ENCODE assay signal across 1 cellular context in the genomic region with DNA sequence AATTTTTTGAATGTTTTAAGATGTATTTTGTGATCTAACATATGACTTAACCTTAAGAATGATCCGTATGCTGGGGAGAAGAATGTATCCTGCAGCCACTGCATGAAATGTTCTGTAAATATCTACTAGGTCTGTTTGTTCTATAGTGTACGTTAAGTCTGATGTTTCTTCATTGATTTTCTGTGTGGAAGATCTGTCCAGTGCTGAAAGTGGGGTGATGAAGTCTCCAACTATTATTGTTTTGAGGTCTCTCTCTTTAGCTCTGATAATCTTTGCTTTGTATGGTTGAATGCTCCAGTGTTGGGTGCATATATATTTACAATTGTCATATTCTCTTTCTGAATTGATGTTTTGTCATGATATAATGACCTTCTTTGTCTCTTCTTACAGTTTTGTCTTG.
TF ChIP-seq lines count a peak whose summit lies in the region.

No MANE protein-coding gene starts in this region.

TF ChIP-seq in HepG2, 621 proteins besides CTCF, POLR2A, EP300 and RAD21 (continued from another document):
- TF ChIP-seq ZNF574 (CRISPR knock-in tag; IDR thresholded peaks at IDR 0.05) (no peak), HNRNPK (IDR thresholded peaks at IDR 0.05; ENCODE audit: low read depth, low read length, poor library complexity, severe bottlenecking) (no peak), JUND (CRISPR knock-in tag; IDR thresholded peaks at IDR 0.05) (no peak), RFX1 (IDR thresholded peaks at IDR 0.05) (no peak), ISX (CRISPR knock-in tag; conservative IDR thresholded peaks at IDR 0.05) (no peak), HMGA1 (CRISPR knock-in tag; conservative IDR thresholded peaks at IDR 0.05) (no peak), NFYB (CRISPR knock-in tag; IDR thresholded peaks at IDR 0.05) (no peak), ZMYM4 (CRISPR knock-in tag; IDR thresholded peaks at IDR 0.05) (no peak), SOX5 (CRISPR knock-in tag; IDR thresholded peaks at IDR 0.05; ENCODE audit: borderline replicate concordance) (no peak), MIER2 (CRISPR knock-in tag; IDR thresholded peaks at IDR 0.05) (peak; percentile 81; the same call in 1 of the 2 replicates), ZNF101 (CRISPR knock-in tag; IDR thresholded peaks at IDR 0.05; ENCODE audit: borderline replicate concordance, low read depth) (no peak), NR3C1 (CRISPR knock-in tag; IDR thresholded peaks at IDR 0.05) (no peak)
- TF ChIP-seq, protein P1, sequence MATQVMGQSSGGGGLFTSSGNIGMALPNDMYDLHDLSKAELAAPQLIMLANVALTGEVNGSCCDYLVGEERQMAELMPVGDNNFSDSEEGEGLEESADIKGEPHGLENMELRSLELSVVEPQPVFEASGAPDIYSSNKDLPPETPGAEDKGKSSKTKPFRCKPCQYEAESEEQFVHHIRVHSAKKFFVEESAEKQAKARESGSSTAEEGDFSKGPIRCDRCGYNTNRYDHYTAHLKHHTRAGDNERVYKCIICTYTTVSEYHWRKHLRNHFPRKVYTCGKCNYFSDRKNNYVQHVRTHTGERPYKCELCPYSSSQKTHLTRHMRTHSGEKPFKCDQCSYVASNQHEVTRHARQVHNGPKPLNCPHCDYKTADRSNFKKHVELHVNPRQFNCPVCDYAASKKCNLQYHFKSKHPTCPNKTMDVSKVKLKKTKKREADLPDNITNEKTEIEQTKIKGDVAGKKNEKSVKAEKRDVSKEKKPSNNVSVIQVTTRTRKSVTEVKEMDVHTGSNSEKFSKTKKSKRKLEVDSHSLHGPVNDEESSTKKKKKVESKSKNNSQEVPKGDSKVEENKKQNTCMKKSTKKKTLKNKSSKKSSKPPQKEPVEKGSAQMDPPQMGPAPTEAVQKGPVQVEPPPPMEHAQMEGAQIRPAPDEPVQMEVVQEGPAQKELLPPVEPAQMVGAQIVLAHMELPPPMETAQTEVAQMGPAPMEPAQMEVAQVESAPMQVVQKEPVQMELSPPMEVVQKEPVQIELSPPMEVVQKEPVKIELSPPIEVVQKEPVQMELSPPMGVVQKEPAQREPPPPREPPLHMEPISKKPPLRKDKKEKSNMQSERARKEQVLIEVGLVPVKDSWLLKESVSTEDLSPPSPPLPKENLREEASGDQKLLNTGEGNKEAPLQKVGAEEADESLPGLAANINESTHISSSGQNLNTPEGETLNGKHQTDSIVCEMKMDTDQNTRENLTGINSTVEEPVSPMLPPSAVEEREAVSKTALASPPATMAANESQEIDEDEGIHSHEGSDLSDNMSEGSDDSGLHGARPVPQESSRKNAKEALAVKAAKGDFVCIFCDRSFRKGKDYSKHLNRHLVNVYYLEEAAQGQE (IDR thresholded peaks at IDR 0.05; ENCODE audit: borderline replicate concordance in 1 of 2, low read depth in 1 of 2, low read length in 2 of 2) = peak in 1 of 2 experiments; percentile 86; a peak in 3 of 4 replicates
- TF ChIP-seq, protein P2, sequence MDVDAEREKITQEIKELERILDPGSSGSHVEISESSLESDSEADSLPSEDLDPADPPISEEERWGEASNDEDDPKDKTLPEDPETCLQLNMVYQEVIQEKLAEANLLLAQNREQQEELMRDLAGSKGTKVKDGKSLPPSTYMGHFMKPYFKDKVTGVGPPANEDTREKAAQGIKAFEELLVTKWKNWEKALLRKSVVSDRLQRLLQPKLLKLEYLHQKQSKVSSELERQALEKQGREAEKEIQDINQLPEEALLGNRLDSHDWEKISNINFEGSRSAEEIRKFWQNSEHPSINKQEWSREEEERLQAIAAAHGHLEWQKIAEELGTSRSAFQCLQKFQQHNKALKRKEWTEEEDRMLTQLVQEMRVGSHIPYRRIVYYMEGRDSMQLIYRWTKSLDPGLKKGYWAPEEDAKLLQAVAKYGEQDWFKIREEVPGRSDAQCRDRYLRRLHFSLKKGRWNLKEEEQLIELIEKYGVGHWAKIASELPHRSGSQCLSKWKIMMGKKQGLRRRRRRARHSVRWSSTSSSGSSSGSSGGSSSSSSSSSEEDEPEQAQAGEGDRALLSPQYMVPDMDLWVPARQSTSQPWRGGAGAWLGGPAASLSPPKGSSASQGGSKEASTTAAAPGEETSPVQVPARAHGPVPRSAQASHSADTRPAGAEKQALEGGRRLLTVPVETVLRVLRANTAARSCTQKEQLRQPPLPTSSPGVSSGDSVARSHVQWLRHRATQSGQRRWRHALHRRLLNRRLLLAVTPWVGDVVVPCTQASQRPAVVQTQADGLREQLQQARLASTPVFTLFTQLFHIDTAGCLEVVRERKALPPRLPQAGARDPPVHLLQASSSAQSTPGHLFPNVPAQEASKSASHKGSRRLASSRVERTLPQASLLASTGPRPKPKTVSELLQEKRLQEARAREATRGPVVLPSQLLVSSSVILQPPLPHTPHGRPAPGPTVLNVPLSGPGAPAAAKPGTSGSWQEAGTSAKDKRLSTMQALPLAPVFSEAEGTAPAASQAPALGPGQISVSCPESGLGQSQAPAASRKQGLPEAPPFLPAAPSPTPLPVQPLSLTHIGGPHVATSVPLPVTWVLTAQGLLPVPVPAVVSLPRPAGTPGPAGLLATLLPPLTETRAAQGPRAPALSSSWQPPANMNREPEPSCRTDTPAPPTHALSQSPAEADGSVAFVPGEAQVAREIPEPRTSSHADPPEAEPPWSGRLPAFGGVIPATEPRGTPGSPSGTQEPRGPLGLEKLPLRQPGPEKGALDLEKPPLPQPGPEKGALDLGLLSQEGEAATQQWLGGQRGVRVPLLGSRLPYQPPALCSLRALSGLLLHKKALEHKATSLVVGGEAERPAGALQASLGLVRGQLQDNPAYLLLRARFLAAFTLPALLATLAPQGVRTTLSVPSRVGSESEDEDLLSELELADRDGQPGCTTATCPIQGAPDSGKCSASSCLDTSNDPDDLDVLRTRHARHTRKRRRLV (CRISPR knock-in tag; IDR thresholded peaks at IDR 0.05) = no peak
- TF ChIP-seq, protein P3, sequence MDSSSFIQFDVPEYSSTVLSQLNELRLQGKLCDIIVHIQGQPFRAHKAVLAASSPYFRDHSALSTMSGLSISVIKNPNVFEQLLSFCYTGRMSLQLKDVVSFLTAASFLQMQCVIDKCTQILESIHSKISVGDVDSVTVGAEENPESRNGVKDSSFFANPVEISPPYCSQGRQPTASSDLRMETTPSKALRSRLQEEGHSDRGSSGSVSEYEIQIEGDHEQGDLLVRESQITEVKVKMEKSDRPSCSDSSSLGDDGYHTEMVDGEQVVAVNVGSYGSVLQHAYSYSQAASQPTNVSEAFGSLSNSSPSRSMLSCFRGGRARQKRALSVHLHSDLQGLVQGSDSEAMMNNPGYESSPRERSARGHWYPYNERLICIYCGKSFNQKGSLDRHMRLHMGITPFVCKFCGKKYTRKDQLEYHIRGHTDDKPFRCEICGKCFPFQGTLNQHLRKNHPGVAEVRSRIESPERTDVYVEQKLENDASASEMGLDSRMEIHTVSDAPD (CRISPR knock-in tag; IDR thresholded peaks at IDR 0.05) = no peak
